In genomic region chr1:156054500-156055342, GRCh38 we compare ENCODE assay signal across 8 cellular contexts. TPM values are rescaled to one million over a fixed set of nuclear protein-coding genes. Genes with fewer than 3 reads are reported as not detected.
DNase-seq lines count a peak whose midpoint lies in the region; ATAC-seq, FAIRE-seq and TF ChIP-seq lines count a peak whose summit lies in the region.

Gene LAMTOR2 (plus strand): TSS chr1:156054782. CDS start chr1:156054890, 108 bp downstream.

- peak within 1 kb of the TSS; percentile 90 for H2AFZ ChIP-seq in astrocyte (ENCODE audit: low read depth, low read length)

- H3K9me3 ChIP-seq in astrocyte (ENCODE audit: insufficient read depth, low read depth, low read length) = no peaks in the 10 kb centered on the region

- FAIRE-seq in astrocyte (lab: Jason Lieb, UNC) = no peak

- no peaks in the 10 kb centered on the region for H3K9me3 Mint-ChIP-seq in astrocyte (ENCODE audit: unreplicated experiment)

- ATAC-seq in GM18502 (IDR thresholded peaks at IDR 0.05; ENCODE audit: poor library complexity, unreplicated experiment) (peak; percentile 69), HG02973 (IDR thresholded peaks at IDR 0.05; ENCODE audit: unreplicated experiment) (peak; percentile 71)

- H3K27ac ChIP-seq in astrocyte (ENCODE audit: low read depth, low read length) = peak within 1 kb of the TSS; percentile 93

- H3K4me1 ChIP-seq in astrocyte (ENCODE audit: insufficient read depth, low read length) = peaks cover 6% of the 10 kb centered on the region

- no peaks in the 10 kb centered on the region for H3K27me3 ChIP-seq in astrocyte (ENCODE audit: insufficient read depth, low read length)

- H4K20me1 ChIP-seq in astrocyte (ENCODE audit: insufficient read depth, low read length) = peaks cover 26% of the 10 kb centered on the region

- H3K4me3 ChIP-seq in astrocyte (ENCODE audit: insufficient read depth, low read depth, low read length) = peak within 1 kb of the TSS; percentile 95

- H3K36me3 ChIP-seq in astrocyte (ENCODE audit: insufficient read depth, low read length) = peaks cover 5% of the 10 kb centered on the region

- H3K4me1 Mint-ChIP-seq in astrocyte (ENCODE audit: low read depth, unreplicated experiment) = peaks cover 10% of the 10 kb centered on the region

- H3K27ac Mint-ChIP-seq in astrocyte (ENCODE audit: unreplicated experiment) = peak within 1 kb of the TSS; percentile 97

- peaks cover 40% of the 10 kb centered on the region for H3K79me2 ChIP-seq in astrocyte (ENCODE audit: insufficient read depth, low read length)

- H3K27me3 Mint-ChIP-seq in astrocyte (ENCODE audit: low read depth, unreplicated experiment) = no peaks in the 10 kb centered on the region

- no peak for TF ChIP-seq CTCF in astrocyte (IDR thresholded peaks at IDR 0.05; ENCODE audit: insufficient read depth, low read depth, low read length)

- H3K36me3 Mint-ChIP-seq in astrocyte (ENCODE audit: low read depth, unreplicated experiment) = peaks cover 28% of the 10 kb centered on the region

- peak within 1 kb of the TSS; percentile 90 for H3K9ac ChIP-seq in astrocyte (ENCODE audit: low read length)

- H3K4me3 Mint-ChIP-seq in astrocyte (ENCODE audit: unreplicated experiment) = peak within 1 kb of the TSS; percentile 94

- H3K4me2 ChIP-seq in astrocyte (ENCODE audit: low read length) = peak within 1 kb of the TSS; percentile 99

- peak; percentile 96 for DNase-seq in NCI-H2029 (lab: John Stamatoyannopoulos, UW)
- peak; percentile 91 for DNase-seq in T-helper 22 cell (ENCODE audit: low read depth)
- peak; percentile 84 for DNase-seq in astrocyte (ENCODE audit: low read depth)
- peak; percentile 97 for DNase-seq in hepatic stellate cell (ENCODE audit: low spot score)
- peak; percentile 89 for DNase-seq in renal cortical epithelial cell (ENCODE audit: low read depth)
- no peak for DNase-seq in cortex of kidney (lab: John Stamatoyannopoulos, UW)

RNA-seq across cellular contexts. Expression of gene LAMTOR2, which starts in this region (rescaled TPM):
- total RNA-seq in astrocyte (60.1 and 62.6 TPM in 2 replicates), renal cortical epithelial cell (53.6 and 79.0 TPM in 2 replicates)
